ENCODE assay signal across 8 cellular contexts in the genomic region with DNA sequence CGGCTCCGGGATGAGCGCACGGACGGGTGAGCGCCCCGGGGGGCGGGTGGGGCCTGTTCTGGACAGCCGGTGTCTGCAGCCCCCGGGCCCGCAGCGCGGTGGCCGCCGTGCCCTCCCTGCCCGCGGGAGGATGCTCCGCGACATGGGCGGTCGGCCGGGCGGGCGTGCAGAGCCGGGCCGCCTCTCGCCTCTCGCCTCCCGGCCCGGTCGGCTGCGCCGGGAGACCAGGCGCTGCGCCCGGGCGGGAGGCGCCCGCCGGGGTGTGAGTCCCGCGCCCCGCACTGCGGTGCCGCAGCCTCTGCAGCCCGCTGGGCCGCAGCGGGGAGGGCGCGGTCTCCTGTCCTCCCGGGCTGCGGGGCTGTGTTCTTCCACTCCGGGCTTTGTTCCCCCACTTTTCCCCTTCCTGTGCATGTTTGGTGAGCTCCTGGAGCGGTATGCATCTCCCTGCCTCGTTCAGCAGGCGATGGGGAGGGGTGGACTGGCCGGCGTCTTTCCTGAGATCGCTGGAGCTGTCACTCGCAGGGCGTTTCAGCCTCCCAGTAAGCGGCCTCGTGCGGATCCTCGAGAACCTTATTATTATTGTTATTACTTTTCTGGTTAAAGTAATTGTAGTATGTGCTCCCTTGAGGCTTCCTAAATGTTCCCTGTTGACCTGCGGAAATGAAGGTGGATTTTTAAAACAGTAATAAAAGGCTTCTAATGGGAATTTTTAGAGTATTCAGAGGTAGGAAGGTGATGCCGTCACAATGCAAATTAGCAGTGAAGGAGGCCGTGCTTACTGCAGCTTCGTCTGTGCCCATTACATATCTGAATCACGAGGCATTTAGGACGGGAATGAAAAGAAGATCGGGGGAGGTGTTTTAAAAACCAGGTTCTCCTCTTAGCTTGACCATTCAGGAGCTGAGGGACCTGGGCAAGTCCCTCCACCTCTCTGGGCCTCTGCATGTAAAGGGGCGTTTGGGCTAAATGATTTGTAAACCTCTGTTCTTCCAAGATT. TPM values are rescaled to one million over a fixed set of nuclear protein-coding genes. Genes with fewer than 3 reads are reported as not detected.
DNase-seq lines count a peak whose midpoint lies in the region; ATAC-seq, FAIRE-seq and TF ChIP-seq lines count a peak whose summit lies in the region.

No MANE protein-coding gene starts in this region.

- peaks cover 25% of the 10 kb centered on the region for H3K4me1 Mint-ChIP-seq in stimulated activated effector memory CD8-positive, alpha-beta T cell treated with anti-CD3 and anti-CD28 coated beads, Interleukin-12 subunit alpha, Interleukin-12 subunit beta, amount 100 ng/mL, for 72 hours

- no peaks in the 10 kb centered on the region for H3K9me2 ChIP-seq in OCI-LY1 (ENCODE audit: low read depth, low read length)

- dilution Hi-C loops in keratinocyte (cut with MboI; ENCODE audit: extremely low pct_ligation_motif_present, low sequenced_read_pairs) = no loop called here

- in situ Hi-C loops in T47D (cut with HindIII; ENCODE audit: low pct_unique_long_range_greater_than_20kb, low sequenced_read_pairs) = no loop called here

- CTCF ChIA-PET in AG04450 (lab: Charles Lee) = interaction anchor here (1.0 to 1.3 kb wide), 2 partner anchors 25 to 102 kb away, joined by 3 to 4 read pairs; no protein-coding TSS in a partner anchor

- H3K79me2 ChIP-seq in OCI-LY1 (ENCODE audit: insufficient read depth, low read length) = no peaks in the 10 kb centered on the region
- H3K79me2 ChIP-seq in keratinocyte (ENCODE audit: control insufficient read depth, insufficient read depth, low read length) = no peaks in the 10 kb centered on the region

- H2AFZ ChIP-seq in OCI-LY1 (ENCODE audit: low read length) = no peak overlapping the region
- H2AFZ ChIP-seq in keratinocyte (ENCODE audit: control insufficient read depth, low read length) = peak overlapping the region; percentile 92

- H3K9ac ChIP-seq in OCI-LY1 (ENCODE audit: low read length) (peak overlapping the region; percentile 38; the same call in 1 of the 2 replicates), keratinocyte (ENCODE audit: control insufficient read depth, extremely low read depth, insufficient read depth, low read length) (peak overlapping the region; percentile 11)

- DNase-seq in AG04450 (ENCODE audit: low read depth, low spot score) = no peak
- peak; percentile 30 to 58 for DNase-seq in T47D (ENCODE audit: low read depth in 1 of 2, low spot score in 1 of 2)
- no peak for DNase-seq in keratinocyte (ENCODE audit: low read depth, low spot score)
- peak in 1 of 2 donors; percentile 61 for DNase-seq in stimulated activated effector memory CD8-positive, alpha-beta T cell treated with anti-CD3 and anti-CD28 coated beads, Interleukin-12 subunit alpha, Interleukin-12 subunit beta, amount 100 ng/mL, for 72 hours (ENCODE audit: low spot score in 2 of 2)
- DNase-seq in putamen (ENCODE audit: low spot score) = no peak

- no peaks in the 10 kb centered on the region for H3F3A ChIP-seq in OCI-LY1 (ENCODE audit: insufficient read depth, low read length)

- H3K36me3 ChIP-seq in OCI-LY1 (ENCODE audit: insufficient read depth, low read length) (no peaks in the 10 kb centered on the region), keratinocyte (ENCODE audit: control insufficient read depth in 2 of 2, extremely low read depth in 1 of 2, insufficient read depth in 2 of 2, low read length in 2 of 2) (no peaks in the 10 kb centered on the region)

- no peaks in the 10 kb centered on the region for H3K9me3 Mint-ChIP-seq in stimulated activated effector memory CD8-positive, alpha-beta T cell treated with anti-CD3 and anti-CD28 coated beads, Interleukin-12 subunit alpha, Interleukin-12 subunit beta, amount 100 ng/mL, for 72 hours

- H4K20me1 ChIP-seq in OCI-LY1 (ENCODE audit: insufficient read depth, low read length) (no peaks in the 10 kb centered on the region), keratinocyte (ENCODE audit: control insufficient read depth, extremely low read depth, insufficient read depth, low read length) (no peaks in the 10 kb centered on the region)

- H3K27ac Mint-ChIP-seq in stimulated activated effector memory CD8-positive, alpha-beta T cell treated with anti-CD3 and anti-CD28 coated beads, Interleukin-12 subunit alpha, Interleukin-12 subunit beta, amount 100 ng/mL, for 72 hours = no peak overlapping the region

- H3K27me3 ChIP-seq in AG04450 (ENCODE audit: control insufficient read depth, insufficient read depth, low read length) = peaks cover 25% of the 10 kb centered on the region
- 0 out of 2 replicates have a peak, but pooled peaks cover 11% of the 10 kb centered on the region for H3K27me3 ChIP-seq in OCI-LY1 (ENCODE audit: insufficient read depth, low read length)
- H3K27me3 ChIP-seq in keratinocyte (ENCODE audit: control insufficient read depth, extremely low read depth, insufficient read depth, low read length) = peaks cover 4% of the 10 kb centered on the region

- ATAC-seq in GM18502 (IDR thresholded peaks at IDR 0.05; ENCODE audit: poor library complexity, unreplicated experiment) = peak; percentile 38
- peak; percentile 50 for ATAC-seq in HG02938 (IDR thresholded peaks at IDR 0.05; ENCODE audit: unreplicated experiment)
- ATAC-seq in stimulated activated effector memory CD8-positive, alpha-beta T cell treated with anti-CD3 and anti-CD28 coated beads, Interleukin-12 subunit alpha, Interleukin-12 subunit beta, amount 100 ng/mL, for 72 hours = peak; percentile 68

- H3K4me1 ChIP-seq in OCI-LY1 (ENCODE audit: insufficient read depth, low read length, severe bottlenecking) = peaks cover 24% of the 10 kb centered on the region
- peaks cover 4% of the 10 kb centered on the region for H3K4me1 ChIP-seq in keratinocyte (ENCODE audit: control insufficient read depth, extremely low read depth, insufficient read depth, low read length)

- H3K4me2 ChIP-seq in OCI-LY1 (ENCODE audit: low read length) (peak overlapping the region; percentile 75), keratinocyte (ENCODE audit: control insufficient read depth, extremely low read depth, insufficient read depth, low read depth, low read length) (peak overlapping the region; percentile 85)

- POLR2A ChIA-PET in AG04450 (lab: Yijun Ruan, JAX) = no interaction called here

- H3K9me1 ChIP-seq in keratinocyte (ENCODE audit: control insufficient read depth, extremely low read depth, insufficient read depth, low read length) = no peaks in the 10 kb centered on the region

- H3K4me3 ChIP-seq in AG04450 (ENCODE audit: low read depth, low read length) (peak overlapping the region; percentile 63), OCI-LY1 (ENCODE audit: low read depth, low read length, poor library complexity, severe bottlenecking) (peak overlapping the region; percentile 66), keratinocyte (ENCODE audit: control insufficient read depth in 2 of 3, extremely low read depth in 1 of 3, insufficient read depth in 2 of 3, low read depth in 1 of 3, low read length in 3 of 3) (peak overlapping the region; percentile 44 to 78 (median 70))

- H3K4me3 Mint-ChIP-seq in stimulated activated effector memory CD8-positive, alpha-beta T cell treated with anti-CD3 and anti-CD28 coated beads, Interleukin-12 subunit alpha, Interleukin-12 subunit beta, amount 100 ng/mL, for 72 hours = peak overlapping the region; percentile 84

- no peaks in the 10 kb centered on the region for H3K9me3 ChIP-seq in AG04450 (ENCODE audit: control insufficient read depth, insufficient read depth, low read length)
- no peaks in the 10 kb centered on the region for H3K9me3 ChIP-seq in OCI-LY1 (ENCODE audit: low read length)
- no peaks in the 10 kb centered on the region for H3K9me3 ChIP-seq in keratinocyte (ENCODE audit: control insufficient read depth, low read depth, low read length)

- no peaks in the 10 kb centered on the region for H3K36me3 Mint-ChIP-seq in stimulated activated effector memory CD8-positive, alpha-beta T cell treated with anti-CD3 and anti-CD28 coated beads, Interleukin-12 subunit alpha, Interleukin-12 subunit beta, amount 100 ng/mL, for 72 hours

- peak; percentile 68 for FAIRE-seq in keratinocyte (lab: Jason Lieb, UNC)

- TF ChIP-seq CTCF in AG04450 (IDR thresholded peaks at IDR 0.05; ENCODE audit: low read depth, low read length) (no peak), OCI-LY1 (IDR thresholded peaks at IDR 0.05; ENCODE audit: low read length) (no peak), keratinocyte (optimal IDR thresholded peaks at IDR 0.05 in 1 of 3, IDR thresholded peaks at IDR 0.05 in 1 of 3, conservative IDR thresholded peaks at IDR 0.05 in 1 of 3; ENCODE audit: extremely low read depth in 1 of 3, insufficient read depth in 2 of 3, low read length in 3 of 3) (no peak)

- H3K27ac ChIP-seq in AG04450 (ENCODE audit: low read depth, low read length) (no peak overlapping the region), OCI-LY1 (ENCODE audit: low read depth, low read length, poor library complexity, severe bottlenecking) (no peak overlapping the region), keratinocyte (ENCODE audit: control insufficient read depth, insufficient read depth, low read length) (no peak overlapping the region)

RNA-seq across cellular contexts. Expression of a gene that starts 0.6 kb away (rescaled TPM):
- polyA plus RNA-seq in AG04450 (2011; rRNA removed) (3.1 and 3.2 TPM in 2 replicates), keratinocyte (3.1 to 5.8 TPM (median 5.2 TPM) in 3 replicates)
- 2.3 and 3.9 TPM in 2 replicates for polyA minus RNA-seq in AG04450 (2011; rRNA and poly(A)+ RNA removed)
- 2.2 TPM for polyA plus RNA-seq in keratinocyte (2011; ENCODE audit: low read depth)
- polyA plus RNA-seq in keratinocyte (2011; cell fraction: cytosol; rRNA removed) = 3.4 and 6.3 TPM in 2 replicates
- polyA plus RNA-seq in keratinocyte (2011; cell fraction: nucleus; rRNA removed) = 7.7 and 8.7 TPM in 2 replicates
- 2.6 and 4.0 TPM in 2 replicates for polyA plus RNA-seq in keratinocyte (2012; ENCODE audit: low replicate concordance)
- polyA minus RNA-seq in keratinocyte = 2.1 to 7.8 TPM (median 5.9 TPM) in 3 replicates
- polyA minus RNA-seq in keratinocyte (2011; cell fraction: cytosol; rRNA and poly(A)+ RNA removed) = 4.0 TPM
- polyA minus RNA-seq in keratinocyte (2011; cell fraction: nucleus; rRNA and poly(A)+ RNA removed) = 5.5 and 12.0 TPM in 2 replicates

RNA-seq across cellular contexts. Expression of a gene that starts 14.5 kb away (rescaled TPM):
- polyA plus RNA-seq in AG04450 (2011; rRNA removed) (6.5 and 10.2 TPM in 2 replicates), keratinocyte (6.4 to 12.7 TPM (median 7.4 TPM) in 3 replicates)
- polyA minus RNA-seq in AG04450 (2011; rRNA and poly(A)+ RNA removed) = 0.78 and 1.8 TPM in 2 replicates
- polyA plus RNA-seq in keratinocyte (2011; ENCODE audit: low read depth) = 3.8 TPM
- 7.5 and 15.2 TPM in 2 replicates for polyA plus RNA-seq in keratinocyte (2011; cell fraction: cytosol; rRNA removed)
- polyA plus RNA-seq in keratinocyte (2011; cell fraction: nucleus; rRNA removed) = 4.1 and 6.9 TPM in 2 replicates
- polyA plus RNA-seq in keratinocyte (2012; ENCODE audit: low replicate concordance) = 5.2 and 5.3 TPM in 2 replicates
- 0.30 to 0.82 TPM (median 0.80 TPM) in 3 replicates for polyA minus RNA-seq in keratinocyte
- 6.7 TPM for polyA minus RNA-seq in keratinocyte (2011; cell fraction: cytosol; rRNA and poly(A)+ RNA removed)
- polyA minus RNA-seq in keratinocyte (2011; cell fraction: nucleus; rRNA and poly(A)+ RNA removed) = 0.74 and 2.2 TPM in 2 replicates

Comparison
In these comparisons a context has a peak if more than half of its experiments do, and no peak if none do; other contexts are left out.
1. DNase-seq: peak in T47D (2 of 2); none in AG04450 (single experiment), keratinocyte (single experiment) and putamen (single experiment).
2. Peak in every context shown above with its lines, with median percentiles within 50 percentile points of each other: H3K4me3 ChIP-seq and ATAC-seq.